In the genomic region with DNA sequence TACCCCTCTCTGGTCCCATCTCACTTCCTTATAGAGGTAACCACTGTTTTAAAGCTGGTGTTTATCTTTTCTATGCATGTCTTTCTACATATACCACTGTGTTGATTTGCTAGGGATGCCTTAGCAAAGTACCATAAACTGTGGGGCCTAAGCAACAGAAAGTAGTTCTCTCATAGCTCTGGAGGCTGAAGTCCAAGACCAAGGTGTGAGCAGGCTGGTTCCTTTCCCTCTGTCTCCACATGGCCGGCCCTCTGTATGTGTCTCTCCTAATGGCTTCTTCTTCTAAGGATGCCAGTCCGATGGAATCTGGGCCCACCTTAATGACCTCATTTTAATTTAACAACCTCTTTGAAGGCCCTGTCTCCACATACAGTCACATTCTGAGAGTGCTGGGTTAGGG, we compare ENCODE assay signal across 19 cellular contexts. TPM values are rescaled to one million over a fixed set of nuclear protein-coding genes. Genes with fewer than 3 reads are reported as not detected.
DNase-seq lines count a peak whose midpoint lies in the region; ATAC-seq, FAIRE-seq and TF ChIP-seq lines count a peak whose summit lies in the region.
"Had no signal": no experiment of that assay in that cellular context is flagged by ENCODE, and none has a peak within 500 bp of the region (broad histone marks: within the 10 kb centered on the region; RNA-seq: fewer than 3 reads in every experiment).

No MANE protein-coding gene starts in this region.

- TF ChIP-seq CTCF in coronary artery (IDR thresholded peaks at IDR 0.05), result no peak
- TF ChIP-seq CTCF in MCF 10A (IDR thresholded peaks at IDR 0.05; ENCODE audit: unreplicated experiment), result no peak

- peak overlapping the region; percentile 72 to 89 for H3K27ac ChIP-seq in coronary artery
- peak overlapping the region in 1 of 2 donors; percentile 7 for H3K27ac ChIP-seq in small intestine (ENCODE audit: low read depth in 1 of 2, low read length in 1 of 2)
- H3K27ac ChIP-seq in aorta (ENCODE audit: low read depth in 1 of 2, low read length in 2 of 2), result peak overlapping the region; percentile 41 to 83

- BruUV-seq in MCF 10A (replicated peaks; lab: Mats Ljungman, UMichigan), result no TSS peak

- FAIRE-seq in small intestine (lab: Jason Lieb, UNC), result no peak
- FAIRE-seq: G401.6 had no signal

- H3K4me3 ChIP-seq in coronary artery, result no peak overlapping the region
- no peak overlapping the region for H3K4me3 ChIP-seq in small intestine (ENCODE audit: low read depth in 1 of 2, low read length in 2 of 2)
- no peak overlapping the region for H3K4me3 ChIP-seq in aorta (ENCODE audit: low read length in 2 of 2)

- H3K9me3 ChIP-seq in small intestine (ENCODE audit: control insufficient read depth, low read depth) (no peaks in the 10 kb centered on the region), aorta (ENCODE audit: control insufficient read depth, low read length) (no peaks in the 10 kb centered on the region)

- H3K27ac Mint-ChIP-seq in activated T-helper 2 cell treated with anti-CD3 and anti-CD28 coated beads, Interferon-gamma antibody, Interleukin-2, Interleukin-4, amounts not matched to agents 10 μg/mL and 5 μg/mL and 100 μg/mL, durations not matched to agents 14 hours and 24 hours and 36 hours, result no peak overlapping the region
- H3K27ac Mint-ChIP-seq in MCF 10A (ENCODE audit: low read depth, unreplicated experiment), result no peak overlapping the region

- H3K4me1 Mint-ChIP-seq in activated T-helper 2 cell treated with anti-CD3 and anti-CD28 coated beads, Interferon-gamma antibody, Interleukin-2, Interleukin-4, amounts not matched to agents 10 μg/mL and 5 μg/mL and 100 μg/mL, durations not matched to agents 14 hours and 24 hours and 36 hours (ENCODE audit: low read depth), result no peaks in the 10 kb centered on the region
- peaks cover 26% of the 10 kb centered on the region for H3K4me1 Mint-ChIP-seq in MCF 10A (ENCODE audit: insufficient read depth, unreplicated experiment)

- DNase-seq in MV-4-11 (lab: John Stamatoyannopoulos, UW) (peak; percentile 6), coronary artery (ENCODE audit: low spot score) (no peak), small intestine (peak; percentile 84), aorta (no peak), MCF 10A (ENCODE audit: unreplicated experiment) (no peak), NCI-H1694 (lab: John Stamatoyannopoulos, UW) (no peak)
- DNase-seq in activated T-helper 2 cell treated with anti-CD3 and anti-CD28 coated beads, Interferon-gamma antibody, Interleukin-2, Interleukin-4, amounts not matched to agents 10 μg/mL and 5 μg/mL and 100 μg/mL, durations not matched to agents 14 hours and 24 hours and 36 hours (ENCODE audit: low spot score), result no peak
- DNase-seq: DMS79 treated with DMSO at 0.1 percent for 48 hours, H7, Karpas-422, MM.1S, NCI-H1105 treated with DMSO at 0.1 percent for 48 hours, NCI-H187, NCI-H2227 treated with DMSO at 0.1 percent for 48 hours, NCI-H510A treated with DMSO at 0.1 percent for 48 hours, NCI-H82, SHP77 had no signal

- H3K27me3 ChIP-seq in small intestine (ENCODE audit: control insufficient read depth in 2 of 2, insufficient read depth in 2 of 2, low read length in 2 of 2), result no peaks in the 10 kb centered on the region
- H3K27me3 ChIP-seq in aorta (ENCODE audit: control insufficient read depth in 1 of 2, insufficient read depth in 2 of 2, low read length in 1 of 2), result no peaks in the 10 kb centered on the region

- WGBS in small intestine, 3 donors, result 22 to 55% (median 34%) methylated on average over 2 of the region's 2 CpGs
- 70 to 77% methylated on average over 2 of the region's 2 CpGs for WGBS in aorta, 2 donors

- no peaks in the 10 kb centered on the region for H3K9me3 Mint-ChIP-seq in activated T-helper 2 cell treated with anti-CD3 and anti-CD28 coated beads, Interferon-gamma antibody, Interleukin-2, Interleukin-4, amounts not matched to agents 10 μg/mL and 5 μg/mL and 100 μg/mL, durations not matched to agents 14 hours and 24 hours and 36 hours
- H3K9me3 Mint-ChIP-seq in MCF 10A (ENCODE audit: unreplicated experiment), result no peaks in the 10 kb centered on the region

- peaks cover 8 to 11% of the 10 kb centered on the region in 2 donors for H3K4me1 ChIP-seq in small intestine (ENCODE audit: control insufficient read depth in 2 of 2, insufficient read depth in 1 of 2, low read depth in 1 of 2, low read length in 1 of 2)
- H3K4me1 ChIP-seq in aorta (ENCODE audit: control insufficient read depth in 1 of 2, insufficient read depth in 2 of 2, low read length in 2 of 2), result no peaks in the 10 kb centered on the region

- no peaks in the 10 kb centered on the region for H3K27me3 Mint-ChIP-seq in activated T-helper 2 cell treated with anti-CD3 and anti-CD28 coated beads, Interferon-gamma antibody, Interleukin-2, Interleukin-4, amounts not matched to agents 10 μg/mL and 5 μg/mL and 100 μg/mL, durations not matched to agents 14 hours and 24 hours and 36 hours (ENCODE audit: low read depth)
- no peaks in the 10 kb centered on the region for H3K27me3 Mint-ChIP-seq in MCF 10A (ENCODE audit: insufficient read depth, unreplicated experiment)

- POLR2A ChIA-PET in MCF 10A (lab: Yijun Ruan, JAX), result interaction anchor here (1.0 to 1.6 kb wide), 3 partner anchors 13 to 40 kb away, joined by 3 to 4 read pairs (median 3); partner anchors contain the start of gene ROCK2

- no peaks in the 10 kb centered on the region for H3K36me3 Mint-ChIP-seq in activated T-helper 2 cell treated with anti-CD3 and anti-CD28 coated beads, Interferon-gamma antibody, Interleukin-2, Interleukin-4, amounts not matched to agents 10 μg/mL and 5 μg/mL and 100 μg/mL, durations not matched to agents 14 hours and 24 hours and 36 hours (ENCODE audit: low read depth)
- H3K36me3 Mint-ChIP-seq in MCF 10A (ENCODE audit: insufficient read depth, unreplicated experiment), result no peaks in the 10 kb centered on the region
- H3K36me3 Mint-ChIP-seq: CD14-positive monocyte had no signal

- CTCF ChIA-PET in MCF 10A (lab: Yijun Ruan, JAX), result interaction anchor here (0.7 to 0.8 kb wide), 2 partner anchors 182 to 720 kb away, joined by 3 to 4 read pairs; no protein-coding TSS in a partner anchor

- no peak for ATAC-seq in aorta (ENCODE audit: low FRiP score)

- H3K4me3 Mint-ChIP-seq in activated T-helper 2 cell treated with anti-CD3 and anti-CD28 coated beads, Interferon-gamma antibody, Interleukin-2, Interleukin-4, amounts not matched to agents 10 μg/mL and 5 μg/mL and 100 μg/mL, durations not matched to agents 14 hours and 24 hours and 36 hours (ENCODE audit: low read depth), result no peak overlapping the region
- H3K4me3 Mint-ChIP-seq in MCF 10A (ENCODE audit: unreplicated experiment), result no peak overlapping the region
- H3K4me3 Mint-ChIP-seq: CD14-positive monocyte had no signal

- intact Hi-C loops in aorta (cut with DNase I), result no loop called here
- intact Hi-C loops in activated T-helper 2 cell treated with anti-CD3 and anti-CD28 coated beads, Interferon-gamma antibody, Interleukin-2, Interleukin-4, amounts not matched to agents 10 μg/mL and 5 μg/mL and 100 μg/mL, durations not matched to agents 14 hours and 24 hours and 36 hours (cut with micrococcal nuclease), result no loop called here
- intact Hi-C loops in MCF 10A (cut with micrococcal nuclease), result no loop called here

- H3K36me3 ChIP-seq in small intestine (ENCODE audit: control insufficient read depth in 2 of 2, insufficient read depth in 2 of 2, low read length in 2 of 2) (no peaks in the 10 kb centered on the region), aorta (ENCODE audit: control insufficient read depth in 1 of 2, insufficient read depth in 2 of 2, low read length in 1 of 2) (no peaks in the 10 kb centered on the region)

RNA-seq across cellular contexts. Expression of gene ROCK2, which starts 40.8 kb away (rescaled TPM):
- polyA plus RNA-seq in small intestine (10 to 100 TPM; 12.0 to 17.7 (median 14.3) TPM), aorta (10 to 100 TPM; 19.2 to 20.5 TPM)
- total RNA-seq in aorta (100 to 1,000 TPM in 1 of 2 donors, 10 to 100 TPM in 1; 97.9 to 119 TPM), MCF 10A (2022) (40.0 and 40.7 TPM in 2 replicates)
- 20.6 and 21.1 TPM in 2 replicates for total RNA-seq in activated T-helper 2 cell treated with anti-CD3 and anti-CD28 coated beads, Interferon-gamma antibody, Interleukin-2, Interleukin-4, amounts not matched to agents 10 μg/mL and 5 μg/mL and 100 μg/mL, durations not matched to agents 14 hours and 24 hours and 36 hours

Comparison
In these comparisons a context has a peak if more than half of its experiments do, and no peak if none do; other contexts are left out.
1. DNase-seq: peak in MV-4-11 (single experiment) and small intestine (single experiment); none in coronary artery (single experiment), aorta (0 of 2), activated T-helper 2 cell treated with anti-CD3 and anti-CD28 coated beads, Interferon-gamma antibody, Interleukin-2, Interleukin-4, amounts not matched to agents 10 μg/mL and 5 μg/mL and 100 μg/mL, durations not matched to agents 14 hours and 24 hours and 36 hours (single experiment), MCF 10A (single experiment) and NCI-H1694 (single experiment).